In the genomic region with DNA sequence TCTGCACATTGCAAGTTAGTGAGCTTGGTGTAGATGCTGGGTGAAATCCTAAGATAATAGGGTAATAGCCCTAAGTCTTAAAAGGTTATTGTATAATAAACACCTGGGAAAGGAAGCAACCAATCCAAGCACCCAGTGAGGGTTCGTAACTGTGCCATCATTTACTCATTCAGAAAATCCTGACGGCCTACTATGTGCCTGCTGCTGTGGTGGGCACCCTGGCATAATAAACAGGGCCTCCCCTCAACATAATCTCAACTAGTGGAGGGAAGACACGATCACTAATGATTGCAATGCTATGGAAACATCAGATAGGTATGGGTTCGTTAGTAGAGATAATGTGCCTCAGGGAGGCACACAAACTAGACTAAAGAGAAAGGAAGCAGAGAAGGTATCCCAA, we compare ENCODE assay signal across 9 cellular contexts. TPM values are rescaled to one million over a fixed set of nuclear protein-coding genes. Genes with fewer than 3 reads are reported as not detected.
"Had no signal": no experiment of that assay in that cellular context is flagged by ENCODE, and none has a peak within 500 bp of the region (broad histone marks: within the 10 kb centered on the region; RNA-seq: fewer than 3 reads in every experiment).

No MANE protein-coding gene starts in this region.

- ATAC-seq: GM12878 had no signal

- DNase-seq: GDM1, GF-D8 had no signal

- FAIRE-seq: G401.6, GM12878, GM12891, GM12892, GM18507, GM19239 had no signal

- H3K4me3 ChIP-seq: GM12878 had no signal

RNA-seq across cellular contexts. Expression of a gene that starts 48.9 kb away (rescaled TPM):
- total RNA-seq: G401, GM12878 had no signal
